21 cellular contexts compared by ENCODE assay signal in the genomic region with DNA sequence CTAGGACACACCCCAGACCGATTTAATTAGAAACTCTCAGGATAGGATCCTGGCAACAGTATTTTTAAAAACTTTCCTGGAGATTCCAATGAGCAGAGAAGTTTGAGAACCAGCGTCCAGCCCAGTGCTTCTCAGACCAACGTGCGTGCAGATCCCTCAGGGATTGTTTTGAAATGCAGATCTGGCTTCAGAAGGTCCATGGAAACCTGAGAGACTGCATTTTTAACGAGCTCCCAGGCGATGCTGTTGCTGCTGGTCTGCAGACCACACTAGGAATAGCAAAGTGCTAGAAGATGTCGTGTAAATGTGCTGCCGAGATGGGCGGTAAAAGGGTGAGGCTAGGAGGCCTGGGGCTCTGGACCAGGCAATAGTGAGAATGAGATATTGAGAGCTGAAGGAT. TPM values are rescaled to one million over a fixed set of nuclear protein-coding genes. Genes with fewer than 3 reads are reported as not detected.
A peak's percentile ranks its signal among the peaks of the same experiment; 100 is the strongest.
DNase-seq lines count a peak whose midpoint lies in the region; ATAC-seq and TF ChIP-seq lines count a peak whose summit lies in the region.
"Had no signal": no experiment of that assay in that cellular context is flagged by ENCODE, and none has a peak within 500 bp of the region (broad histone marks: within the 10 kb centered on the region; RNA-seq: fewer than 3 reads in every experiment).

No MANE protein-coding gene starts in this region.

- POLR2A ChIA-PET in WTC11 (lab: Charles Lee): no interaction called here

- no peak for TF ChIP-seq POLR2A in esophagus muscularis mucosa (IDR thresholded peaks at IDR 0.05; ENCODE audit: low read depth)

- H3K27ac ChIP-seq in neural progenitor cell (no peak overlapping the region), hepatocyte (no peak overlapping the region), heart right ventricle (no peak overlapping the region), esophagus muscularis mucosa (replicated peaks in 1 of 4) (no peak overlapping the region)
- H3K27ac ChIP-seq: 22Rv1, Peyer's patch, SJSA1 had no signal

- H3F3A ChIP-seq in neural progenitor cell (ENCODE audit: low read depth): peaks cover 38% of the 10 kb centered on the region

- CTCF ChIA-PET in WTC11 (lab: Charles Lee): interaction anchor here (0.6 to 2.3 kb wide), 5 partner anchors 10 to 126 kb away, joined by 3 to 14 read pairs (median 10); a partner anchor contains a TSS

- DNase-seq in AG10803 (ENCODE audit: low read depth) (peak; percentile 10), WTC11 (ENCODE audit: low spot score) (no peak), neural progenitor cell (ENCODE audit: low spot score) (no peak), hepatocyte (ENCODE audit: low spot score) (no peak), NCI-H524 treated with DMSO at 0.1 percent for 48 hours (lab: John Stamatoyannopoulos, UW) (no peak), heart right ventricle (no peak), esophagus muscularis mucosa (ENCODE audit: extremely low spot score) (no peak)
- DNase-seq: DMS79, H9, NCI-H1092 treated with DMSO at 0.1 percent for 48 hours, NCI-H146, NCI-H2029 treated with DMSO at 0.1 percent for 48 hours, NCI-H2171, NCI-H526 treated with DMSO at 0.1 percent for 48 hours, Peyer's patch had no signal

- H3K36me3 ChIP-seq in iPS-15b (ENCODE audit: control insufficient read depth, insufficient read depth, low read length) (no peaks in the 10 kb centered on the region), neural progenitor cell (no peaks in the 10 kb centered on the region), hepatocyte (replicated peaks; ENCODE audit: insufficient read depth, low read depth) (no peaks in the 10 kb centered on the region), heart right ventricle (no peaks in the 10 kb centered on the region), esophagus muscularis mucosa (no peaks in the 10 kb centered on the region)
- H3K36me3 ChIP-seq: Peyer's patch, SJSA1 had no signal

- TF ChIP-seq CTCF in AG10803 (conservative IDR thresholded peaks at IDR 0.05; ENCODE audit: low read length): no peak
- no peak for TF ChIP-seq CTCF in WTC11 (IDR thresholded peaks at IDR 0.05)
- no peak for TF ChIP-seq CTCF in neural progenitor cell (IDR thresholded peaks at IDR 0.05)
- no peak for TF ChIP-seq CTCF in hepatocyte (IDR thresholded peaks at IDR 0.05; ENCODE audit: poor library complexity)
- no peak for TF ChIP-seq CTCF in heart right ventricle (IDR thresholded peaks at IDR 0.05)
- TF ChIP-seq CTCF in esophagus muscularis mucosa (IDR thresholded peaks at IDR 0.05): no peak

- H3K4me1 ChIP-seq in iPS-15b (ENCODE audit: control insufficient read depth, insufficient read depth, low read length) (peaks cover 42% of the 10 kb centered on the region), neural progenitor cell (peaks cover 37% of the 10 kb centered on the region), hepatocyte (ENCODE audit: insufficient read depth) (no peaks in the 10 kb centered on the region), heart right ventricle (peaks cover 0 to 7% (median 0%) of the 10 kb centered on the region in 9 donors), esophagus muscularis mucosa (no peaks in the 10 kb centered on the region)
- H3K4me1 ChIP-seq: Peyer's patch had no signal

- intact Hi-C loops in heart right ventricle (cut with DNase I): loop anchor here in 2 of 10 donors (5.0 kb wide), 2 partner anchors 65 to 70 kb away; no protein-coding TSS in a partner anchor
- intact Hi-C loops in esophagus muscularis mucosa (cut with DNase I): no loop called here

- H3K9me3 Mint-ChIP-seq in WTC11: no peaks in the 10 kb centered on the region
- H3K9me3 Mint-ChIP-seq in neural progenitor cell: peaks cover 17% of the 10 kb centered on the region
- H3K9me3 Mint-ChIP-seq: H9 had no signal

- H3K27me3 ChIP-seq in iPS-15b (ENCODE audit: control insufficient read depth, insufficient read depth, low read length): peaks cover 2% of the 10 kb centered on the region
- peaks cover 46% of the 10 kb centered on the region for H3K27me3 ChIP-seq in neural progenitor cell
- H3K27me3 ChIP-seq in hepatocyte: no peaks in the 10 kb centered on the region
- H3K27me3 ChIP-seq in heart right ventricle: peaks cover 0 to 12% (median 0%) of the 10 kb centered on the region in 7 donors
- H3K27me3 ChIP-seq in esophagus muscularis mucosa: no peaks in the 10 kb centered on the region
- H3K27me3 ChIP-seq: Peyer's patch, SJSA1 had no signal

- H3K9ac ChIP-seq in iPS-15b (ENCODE audit: low read depth, low read length) (no peak overlapping the region), neural progenitor cell (no peak overlapping the region)

- ATAC-seq in WTC11: no peak
- no peak for ATAC-seq in heart right ventricle
- ATAC-seq: K562 had no signal

- H3K9me3 ChIP-seq in iPS-15b (ENCODE audit: control insufficient read depth, insufficient read depth, low read length) (no peaks in the 10 kb centered on the region), neural progenitor cell (ENCODE audit: low read depth) (no peaks in the 10 kb centered on the region), hepatocyte (ENCODE audit: low read depth) (no peaks in the 10 kb centered on the region), heart right ventricle (no peaks in the 10 kb centered on the region), esophagus muscularis mucosa (no peaks in the 10 kb centered on the region)
- H3K9me3 ChIP-seq: Peyer's patch, SJSA1 had no signal

- no peak for TF ChIP-seq EP300 in esophagus muscularis mucosa (IDR thresholded peaks at IDR 0.05)

- H4K20me1 ChIP-seq in neural progenitor cell (ENCODE audit: low read depth) (peaks cover 4% of the 10 kb centered on the region), hepatocyte (ENCODE audit: insufficient read depth, poor library complexity, severe bottlenecking) (no peaks in the 10 kb centered on the region)

- H3K4me2 ChIP-seq in neural progenitor cell (peak overlapping the region; percentile 49), hepatocyte (no peak overlapping the region)

- H3K27ac Mint-ChIP-seq in WTC11 (peak overlapping the region; percentile 18), neural progenitor cell (peak overlapping the region; percentile 22)
- H3K27ac Mint-ChIP-seq: CD14-positive monocyte had no signal

- H3K9me2 ChIP-seq in hepatocyte (replicated peaks; ENCODE audit: insufficient read depth): no peaks in the 10 kb centered on the region

- H2AFZ ChIP-seq in neural progenitor cell (replicated peaks) (no peak overlapping the region), hepatocyte (no peak overlapping the region)

- peak overlapping the region; percentile 31 for H3K4me3 Mint-ChIP-seq in WTC11
- H3K4me3 Mint-ChIP-seq in neural progenitor cell: peak overlapping the region; percentile 6
- H3K4me3 Mint-ChIP-seq: CD14-positive monocyte had no signal

- 37% methylated on average over 9 of the region's 9 CpGs for WGBS in hepatocyte (ENCODE audit: low lambda C conversion rate, missing lambda C conversion rate)
- WGBS in heart right ventricle, 2 donors: 62 to 67% methylated on average over 9 of the region's 9 CpGs
- WGBS in esophagus muscularis mucosa: 73% methylated on average over 9 of the region's 9 CpGs

- H3K27me3 Mint-ChIP-seq in WTC11 (ENCODE audit: low read depth) (peaks cover 10% of the 10 kb centered on the region), neural progenitor cell (ENCODE audit: insufficient read depth, low read depth) (peaks cover 15% of the 10 kb centered on the region)

- H3K4me1 Mint-ChIP-seq in WTC11: peaks cover 58% of the 10 kb centered on the region
- peaks cover 72% of the 10 kb centered on the region for H3K4me1 Mint-ChIP-seq in neural progenitor cell

- H3K4me3 ChIP-seq in AG10803 (ENCODE audit: low read length): no peak overlapping the region
- H3K4me3 ChIP-seq in iPS-15b (ENCODE audit: low read depth, low read length): peak overlapping the region; percentile 11
- H3K4me3 ChIP-seq in neural progenitor cell: no peak overlapping the region
- H3K4me3 ChIP-seq in hepatocyte: no peak overlapping the region
- no peak overlapping the region for H3K4me3 ChIP-seq in heart right ventricle
- H3K4me3 ChIP-seq in esophagus muscularis mucosa: no peak overlapping the region
- H3K4me3 ChIP-seq: K562, Peyer's patch, SJSA1 had no signal

- H3K36me3 Mint-ChIP-seq in WTC11 (no peaks in the 10 kb centered on the region), neural progenitor cell (peaks cover 5% of the 10 kb centered on the region)

- no peaks in the 10 kb centered on the region for H3K79me2 ChIP-seq in neural progenitor cell (ENCODE audit: low read depth)
- H3K79me2 ChIP-seq in hepatocyte: no peaks in the 10 kb centered on the region

TF ChIP-seq in WTC11, 78 proteins besides CTCF, POLR2A, EP300 and RAD21 (continues in another document):
- no peak for TF ChIP-seq EMX1 (CRISPR knock-in tag; IDR thresholded peaks at IDR 0.05)

RNA-seq across cellular contexts. Expression of a gene that starts 18.4 kb away (rescaled TPM):
- total RNA-seq in WTC11 (2021): 0.46 to 0.50 TPM (median 0.48 TPM) in 3 replicates
- 0.50 TPM in 1 of 2 replicates, not detected in the other for total RNA-seq in neural progenitor cell (ENCODE audit: low replicate concordance)
- 0.72 TPM in 1 of 2 replicates, not detected in the other for total RNA-seq in hepatocyte
- polyA plus RNA-seq in hepatocyte: 0.51 and 0.57 TPM in 2 replicates
- total RNA-seq in heart right ventricle: 10 to 100 TPM; 17.5 to 68.9 (median 45.4) TPM
- polyA plus RNA-seq in heart right ventricle: 10 to 100 TPM; 27.4 to 39.3 TPM
- 1 to 10 TPM; 2.9 to 4.9 (median 4.6) TPM for total RNA-seq in esophagus muscularis mucosa
- total RNA-seq: K562, SJSA1 had no signal
- polyA plus RNA-seq: K562 had no signal

RNA-seq across cellular contexts. Expression of a gene that starts 20.6 kb away (rescaled TPM):
- total RNA-seq in WTC11 (2021) (0.37 to 0.78 TPM (median 0.55 TPM) in 3 replicates), neural progenitor cell (ENCODE audit: low replicate concordance) (0.17 and 0.62 TPM in 2 replicates), hepatocyte (0.68 and 4.4 TPM in 2 replicates), heart right ventricle (1 to 10 TPM in 1 of 10 donors, under 1 TPM in 4, not detected in 5; 0.14 to 1.5 (median 0.50) TPM), esophagus muscularis mucosa (1 to 10 TPM in 1 of 4 donors, under 1 TPM in 2, not detected in 1; 0.17 to 2.1 (median 0.98) TPM)
- polyA plus RNA-seq in hepatocyte (0.45 and 2.2 TPM in 2 replicates), heart right ventricle (under 1 TPM; 0.04 to 0.29 TPM)
- total RNA-seq: G401, K562, SJSA1 had no signal

RNA-seq across cellular contexts. Expression of a gene that starts 33.2 kb away (rescaled TPM):
- total RNA-seq in WTC11 (2021) (43.6 to 56.3 TPM (median 46.9 TPM) in 3 replicates), neural progenitor cell (ENCODE audit: low replicate concordance) (39.1 and 63.5 TPM in 2 replicates), hepatocyte (61.1 and 82.3 TPM in 2 replicates), heart right ventricle (100 to 1,000 TPM; 213 to 451 (median 271) TPM), esophagus muscularis mucosa (100 to 1,000 TPM; 161 to 286 (median 239) TPM)
- polyA plus RNA-seq in hepatocyte (59.5 and 62.0 TPM in 2 replicates), heart right ventricle (100 to 1,000 TPM; 244 to 536 TPM)

RNA-seq across cellular contexts. Expression of a gene that starts 56.4 kb away (rescaled TPM):
- total RNA-seq in WTC11 (2021) (22.8 to 25.6 TPM (median 23.2 TPM) in 3 replicates), neural progenitor cell (ENCODE audit: low replicate concordance) (88.6 and 154 TPM in 2 replicates), hepatocyte (2.9 and 4.7 TPM in 2 replicates), heart right ventricle (100 to 1,000 TPM; 108 to 342 (median 207) TPM), esophagus muscularis mucosa (100 to 1,000 TPM; 101 to 214 (median 130) TPM)
- polyA plus RNA-seq in hepatocyte (0.80 and 1.5 TPM in 2 replicates), heart right ventricle (10 to 100 TPM; 14.2 to 83.8 TPM)
- total RNA-seq: G401 had no signal
- polyA plus RNA-seq: CD14-positive monocyte had no signal
